ENCODE assay signal across 27 cellular contexts in genomic region chr4:71211748-71212147, GRCh38.
A peak's percentile ranks its signal among the peaks of the same experiment; 100 is the strongest.
DNase-seq lines count a peak whose midpoint lies in the region; ATAC-seq and TF ChIP-seq lines count a peak whose summit lies in the region.
"Had no signal": no experiment of that assay in that cellular context is flagged by ENCODE, and none has a peak within 500 bp of the region (broad histone marks: within the 10 kb centered on the region; RNA-seq: fewer than 3 reads in every experiment).

No MANE protein-coding gene starts in this region.

- H3K4me3 Mint-ChIP-seq in type B pancreatic cell, result no peak overlapping the region
- H3K4me3 Mint-ChIP-seq: activated CD8-positive, alpha-beta T cell treated with anti-CD3 and anti-CD28 coated beads for 36 hours; activated naive CD8-positive, alpha-beta T cell; GM23338; IgD-negative memory B cell; naive B cell had no signal

- H3K79me2 ChIP-seq in osteoblast (ENCODE audit: insufficient read depth, low read length), result peaks cover 69% of the 10 kb centered on the region

- H3K4me2 ChIP-seq in osteoblast (ENCODE audit: insufficient read depth, low read length), result peak overlapping the region; percentile 12
- H3K4me2 ChIP-seq: BLaER1 treated with 17β-estradiol and CSF1 and Interleukin-3, amounts not matched to agents 10 nM and 100 nM; GM23338 had no signal

- H3K9me3 ChIP-seq in MG63, result no peaks in the 10 kb centered on the region
- H3K9me3 ChIP-seq in osteoblast (ENCODE audit: low read depth, low read length), result no peaks in the 10 kb centered on the region
- no peaks in the 10 kb centered on the region for H3K9me3 ChIP-seq in sigmoid colon
- H3K9me3 ChIP-seq: BLaER1 treated with 17β-estradiol and CSF1 and Interleukin-3, amounts not matched to agents 10 nM and 100 nM; heart left ventricle; upper lobe of left lung had no signal

- H3K36me3 ChIP-seq in MG63 (no peaks in the 10 kb centered on the region), osteoblast (ENCODE audit: insufficient read depth, low read length) (peaks cover 3% of the 10 kb centered on the region), sigmoid colon (no peaks in the 10 kb centered on the region)
- H3K36me3 ChIP-seq: BLaER1 treated with 17β-estradiol and CSF1 and Interleukin-3, amounts not matched to agents 10 nM and 100 nM; heart left ventricle; spleen; upper lobe of left lung had no signal

- H3K27ac ChIP-seq in osteoblast (ENCODE audit: low read depth, low read length) (peak overlapping the region; percentile 79), sigmoid colon (no peak overlapping the region)
- H3K27ac ChIP-seq: BLaER1 treated with 17β-estradiol and CSF1 and Interleukin-3, amounts not matched to agents 10 nM and 100 nM; spleen; upper lobe of left lung had no signal

- DNase-seq in EH (ENCODE audit: low read depth), result peak; percentile 58
- peak; percentile 17 for DNase-seq in MG63
- DNase-seq in fibroblast of villous mesenchyme (ENCODE audit: low read depth), result peak; percentile 53
- peak; percentile 72 for DNase-seq in osteoblast (ENCODE audit: insufficient read length, low spot score, missing footprints)
- DNase-seq in type B pancreatic cell (ENCODE audit: extremely low spot score, unreplicated experiment), result no peak
- DNase-seq in foreskin melanocyte, result no peak
- DNase-seq in sigmoid colon, result no peak
- DNase-seq: ACHN; activated CD8-positive, alpha-beta T cell treated with anti-CD3 and anti-CD28 coated beads for 36 hours; activated effector memory CD4-positive, alpha-beta T cell treated with Interleukin-2 at 50 U/mL for 16 hours; COR-L47; DMS53; GDM1; heart left ventricle; naive B cell; NCI-H1092 treated with DMSO at 0.1 percent for 48 hours; NCI-H187; NCI-H524; occipital lobe; spleen; T-helper 2 cell; upper lobe of left lung had no signal

- H3K4me1 ChIP-seq in osteoblast (ENCODE audit: insufficient read depth, low read length) (peaks cover 51% of the 10 kb centered on the region), sigmoid colon (no peaks in the 10 kb centered on the region)
- H3K4me1 ChIP-seq: BLaER1 treated with 17β-estradiol and CSF1 and Interleukin-3, amounts not matched to agents 10 nM and 100 nM; spleen had no signal

- no peak for ATAC-seq in GM19035 (IDR thresholded peaks at IDR 0.05; ENCODE audit: unreplicated experiment)
- ATAC-seq: activated CD8-positive, alpha-beta T cell treated with anti-CD3 and anti-CD28 coated beads for 36 hours; GM23338 had no signal

- H4K20me1 ChIP-seq in osteoblast (ENCODE audit: insufficient read depth, low read length), result no peaks in the 10 kb centered on the region
- H4K20me1 ChIP-seq: BLaER1 treated with 17β-estradiol and CSF1 and Interleukin-3, amounts not matched to agents 10 nM and 100 nM had no signal

- no peak for TF ChIP-seq EP300 in sigmoid colon (IDR thresholded peaks at IDR 0.05)

- no peak for TF ChIP-seq POLR2A in sigmoid colon (IDR thresholded peaks at IDR 0.05)

- no peaks in the 10 kb centered on the region for H3K27me3 Mint-ChIP-seq in type B pancreatic cell
- H3K27me3 Mint-ChIP-seq: activated CD8-positive, alpha-beta T cell treated with anti-CD3 and anti-CD28 coated beads for 36 hours had no signal

- H3K27ac Mint-ChIP-seq in type B pancreatic cell, result no peak overlapping the region
- H3K27ac Mint-ChIP-seq: activated CD8-positive, alpha-beta T cell treated with anti-CD3 and anti-CD28 coated beads for 36 hours; activated naive CD8-positive, alpha-beta T cell; GM23338; IgD-negative memory B cell; naive B cell had no signal

- no peaks in the 10 kb centered on the region for H3K27me3 ChIP-seq in MG63
- no peaks in the 10 kb centered on the region for H3K27me3 ChIP-seq in osteoblast (ENCODE audit: insufficient read depth, low read length)
- H3K27me3 ChIP-seq in sigmoid colon, result no peaks in the 10 kb centered on the region
- H3K27me3 ChIP-seq: BLaER1 treated with 17β-estradiol and CSF1 and Interleukin-3, amounts not matched to agents 10 nM and 100 nM; heart left ventricle; spleen; upper lobe of left lung had no signal

- peaks cover 10% of the 10 kb centered on the region for H3K4me1 Mint-ChIP-seq in type B pancreatic cell (ENCODE audit: unreplicated experiment)
- H3K4me1 Mint-ChIP-seq: GM23338, IgD-negative memory B cell, naive B cell had no signal

- 20 to 72% methylated on average over 3 of the region's 3 CpGs for WGBS in sigmoid colon, 2 donors

- TF ChIP-seq CTCF in fibroblast of villous mesenchyme (IDR thresholded peaks at IDR 0.05; ENCODE audit: insufficient read depth, low read depth, low read length), result no peak
- TF ChIP-seq CTCF in osteoblast (IDR thresholded peaks at IDR 0.05; ENCODE audit: extremely low read depth, low read depth, low read length), result no peak
- no peak for TF ChIP-seq CTCF in type B pancreatic cell (conservative IDR thresholded peaks at IDR 0.05)
- no peak for TF ChIP-seq CTCF in sigmoid colon (IDR thresholded peaks at IDR 0.05)

- H3K36me3 Mint-ChIP-seq in type B pancreatic cell, result peaks cover 4% of the 10 kb centered on the region
- H3K36me3 Mint-ChIP-seq: activated naive CD8-positive, alpha-beta T cell; IgD-negative memory B cell; naive B cell had no signal

- intact Hi-C loops in sigmoid colon (cut with DNase I), result no loop called here

- H3K9me3 Mint-ChIP-seq in type B pancreatic cell, result no peaks in the 10 kb centered on the region
- H3K9me3 Mint-ChIP-seq: activated CD8-positive, alpha-beta T cell treated with anti-CD3 and anti-CD28 coated beads for 36 hours; GM23338 had no signal

- H2AFZ ChIP-seq in osteoblast (ENCODE audit: low read length), result no peak overlapping the region
- H2AFZ ChIP-seq: GM23338 had no signal

- H3K4me3 ChIP-seq in MG63 (no peak overlapping the region), fibroblast of villous mesenchyme (ENCODE audit: low read depth, low read length) (no peak overlapping the region), osteoblast (ENCODE audit: insufficient read depth, low read length) (no peak overlapping the region), sigmoid colon (no peak overlapping the region)
- H3K4me3 ChIP-seq: BLaER1 treated with 17β-estradiol and CSF1 and Interleukin-3, amounts not matched to agents 10 nM and 100 nM; GM23338; heart left ventricle; spleen; upper lobe of left lung had no signal

Comparison
In these comparisons a context has a peak if more than half of its experiments do, and no peak if none do; other contexts are left out.
1. DNase-seq: peak in EH (single experiment), MG63 (single experiment), fibroblast of villous mesenchyme (single experiment) and osteoblast (single experiment); none in type B pancreatic cell (single experiment), foreskin melanocyte (single experiment) and sigmoid colon (single experiment).